8 cellular contexts compared by ENCODE assay signal in genomic region chr2:6773007-6773693, GRCh38.
DNase-seq lines count a peak whose midpoint lies in the region; ATAC-seq and TF ChIP-seq lines count a peak whose summit lies in the region.

No MANE protein-coding gene starts in this region.

- TF ChIP-seq POLR2A in ovary (IDR thresholded peaks at IDR 0.05) = no peak

- H3K9ac ChIP-seq in DND-41 (ENCODE audit: low read depth, low read length) = no peak overlapping the region

- no peaks in the 10 kb centered on the region for H3K36me3 ChIP-seq in DND-41 (ENCODE audit: insufficient read depth, low read length)
- H3K36me3 ChIP-seq in ovary = no peaks in the 10 kb centered on the region
- H3K36me3 ChIP-seq in upper lobe of right lung = no peaks in the 10 kb centered on the region

- 8 to 13% (median 10%) methylated on average over 29 of the region's 29 CpGs for whole genome bisulfite sequencing in ovary, 3 donors

- peaks cover 34% of the 10 kb centered on the region for H3K27me3 ChIP-seq in DND-41 (ENCODE audit: insufficient read depth, low read length, poor library complexity)
- H3K27me3 ChIP-seq in foreskin keratinocyte = peaks cover 5% of the 10 kb centered on the region
- H3K27me3 ChIP-seq in ovary = no peaks in the 10 kb centered on the region
- H3K27me3 ChIP-seq in upper lobe of right lung = peaks cover 5% of the 10 kb centered on the region

- no peaks in the 10 kb centered on the region for H4K20me1 ChIP-seq in DND-41 (ENCODE audit: insufficient read depth, low read length)

- ATAC-seq in DND-41 (ENCODE audit: insufficient read depth, low read depth) (peak; percentile 96), GM21515 (IDR thresholded peaks at IDR 0.05; ENCODE audit: unreplicated experiment) (peak; percentile 92), foreskin keratinocyte (peak; percentile 92), upper lobe of right lung (peak; percentile 95)

- TF ChIP-seq EP300 in ovary (IDR thresholded peaks at IDR 0.05) = no peak

- H3K79me2 ChIP-seq in DND-41 (ENCODE audit: insufficient read depth, low read length) = no peaks in the 10 kb centered on the region

- peak; percentile 98 for TF ChIP-seq CTCF in DND-41 (IDR thresholded peaks at IDR 0.05; ENCODE audit: borderline replicate concordance, extremely low read depth, low read length, poor library complexity, severe bottlenecking)
- TF ChIP-seq CTCF in foreskin keratinocyte (conservative IDR thresholded peaks at IDR 0.05) = peak; percentile 96
- TF ChIP-seq CTCF in ovary (IDR thresholded peaks at IDR 0.05) = peak in 1 of 3 donors; percentile 29
- TF ChIP-seq CTCF in upper lobe of right lung (IDR thresholded peaks at IDR 0.05) = peak; percentile 96

- H3K9me3 ChIP-seq in DND-41 (ENCODE audit: insufficient read depth, low read length, severe bottlenecking) (no peaks in the 10 kb centered on the region), ovary (no peaks in the 10 kb centered on the region), upper lobe of right lung (no peaks in the 10 kb centered on the region)

- H3K27ac ChIP-seq in DND-41 (ENCODE audit: low read length) (no peak overlapping the region), foreskin keratinocyte (no peak overlapping the region), ovary (no peak overlapping the region), upper lobe of right lung (no peak overlapping the region)

- peaks cover 9% of the 10 kb centered on the region for H3K4me1 ChIP-seq in DND-41 (ENCODE audit: insufficient read depth, low read length)
- H3K4me1 ChIP-seq in foreskin keratinocyte = peaks cover 6% of the 10 kb centered on the region
- H3K4me1 ChIP-seq in ovary (ENCODE audit: insufficient read depth) = no peaks in the 10 kb centered on the region
- peaks cover 4% of the 10 kb centered on the region for H3K4me1 ChIP-seq in upper lobe of right lung

- H3K4me2 ChIP-seq in DND-41 (ENCODE audit: insufficient read depth, low read length) = no peak overlapping the region; the same call in 1 of the 2 replicates

- DNase-seq in DND-41 (peak; percentile 79), HUDEP-2 (lab: John Stamatoyannopoulos, UW; ENCODE audit: unreplicated experiment in 76 of 76) (peak in 44 of 76 experiments; percentile 2 to 73 (median 36)), activated T-helper 1 cell treated with Interleukin-2 at 50 U/mL for 16 hours (ENCODE audit: low read depth) (peak; percentile 40), foreskin keratinocyte (peak in 1 of 2 donors; percentile 32), ovary (peak in 3 of 5 donors; percentile 38 to 60 (median 59)), upper lobe of right lung (peak; percentile 86)

- H3K4me3 ChIP-seq in DND-41 (ENCODE audit: low read depth in 1 of 2, low read length in 2 of 2) (no peak overlapping the region), ovary (no peak overlapping the region), upper lobe of right lung (no peak overlapping the region)

- intact Hi-C loops in ovary (cut with DNase I) = no loop called here
- intact Hi-C loops in upper lobe of right lung (cut with DNase I) = loop anchor here (10.0 kb wide), 1 partner anchor 418 kb away; no protein-coding TSS in a partner anchor

- H2AFZ ChIP-seq in DND-41 (ENCODE audit: low read depth, low read length) = no peak overlapping the region

TF ChIP-seq in PFSK-1, 5 proteins besides CTCF, POLR2A, EP300 and RAD21:
- no peak for TF ChIP-seq REST (IDR thresholded peaks at IDR 0.05; ENCODE audit: insufficient read depth in 1 of 2, low read depth in 2 of 2, low read length in 2 of 2)
- TF ChIP-seq FOXP2 (optimal IDR thresholded peaks at IDR 0.05; ENCODE audit: borderline replicate concordance, extremely low read depth, extremely low read length, insufficient read depth) = peak; percentile 40
